1 cellular context compared by ENCODE assay signal in genomic region chr11:62788991-62789390, GRCh38.
TF ChIP-seq lines count a peak whose summit lies in the region.

No MANE protein-coding gene starts in this region.

TF ChIP-seq in WTC11, 78 proteins besides CTCF, POLR2A, EP300 and RAD21 (continued from another document):
- no peak for TF ChIP-seq AR (CRISPR knock-in tag; IDR thresholded peaks at IDR 0.05)
- no peak for TF ChIP-seq ATF6 (CRISPR knock-in tag; IDR thresholded peaks at IDR 0.05)
- no peak for TF ChIP-seq TEAD4 (CRISPR knock-in tag; IDR thresholded peaks at IDR 0.05)
- TF ChIP-seq TCF7 (CRISPR knock-in tag; IDR thresholded peaks at IDR 0.05; ENCODE audit: low read depth), result no peak
- no peak for TF ChIP-seq ZNF281 (CRISPR knock-in tag; IDR thresholded peaks at IDR 0.05)
- no peak for TF ChIP-seq JAZF1 (CRISPR knock-in tag; IDR thresholded peaks at IDR 0.05)
- no peak for TF ChIP-seq ZNF416 (CRISPR knock-in tag; IDR thresholded peaks at IDR 0.05)
- TF ChIP-seq FOXJ3 (CRISPR knock-in tag; IDR thresholded peaks at IDR 0.05; ENCODE audit: borderline replicate concordance), result no peak
- no peak for TF ChIP-seq FOXK1 (CRISPR knock-in tag; IDR thresholded peaks at IDR 0.05)
- no peak for TF ChIP-seq NR1H2 (CRISPR knock-in tag; IDR thresholded peaks at IDR 0.05)
- TF ChIP-seq IRF1 (CRISPR knock-in tag; IDR thresholded peaks at IDR 0.05), result no peak
TF ChIP-seq in WTC11: peak in this region for 0.
